ENCODE assay signal across 8 cellular contexts in genomic region chr15:64354683-64355558, GRCh38. TPM values are rescaled to one million over a fixed set of nuclear protein-coding genes. Genes with fewer than 3 reads are reported as not detected.
A peak's percentile ranks its signal among the peaks of the same experiment; 100 is the strongest.
DNase-seq lines count a peak whose midpoint lies in the region; ATAC-seq and TF ChIP-seq lines count a peak whose summit lies in the region.

No MANE protein-coding gene starts in this region.

- H4K8ac ChIP-seq in IMR-90 (ENCODE audit: low read depth in 2 of 2, low read length in 2 of 2): peak overlapping the region in 1 of 2 experiments; percentile 77; a peak in 2 of 4 replicates

- H3K27ac ChIP-seq in IMR-90 (ENCODE audit: insufficient read depth, low read length) (peak overlapping the region; percentile 78), left ventricle myocardium inferior (replicated peaks) (peak overlapping the region; percentile 79), skeletal muscle tissue (ENCODE audit: low read depth, low read length) (peak overlapping the region; percentile 71)

- H3K4me3 Mint-ChIP-seq in activated T-helper 1 cell treated with anti-CD3 and anti-CD28 coated beads, Interleukin-12 subunit alpha, Interleukin-12 subunit beta, Interleukin-2, Interleukin-4 antibody, amounts not matched to agents 30 ng/mL and 10 ng/mL and 1 ng/mL, durations not matched to agents 14 hours and 24 hours and 36 hours: peak overlapping the region; percentile 96

- no peak overlapping the region for H2BK20ac ChIP-seq in IMR-90 (ENCODE audit: low read depth, low read length)

- H3K27ac Mint-ChIP-seq in activated T-helper 1 cell treated with anti-CD3 and anti-CD28 coated beads, Interleukin-12 subunit alpha, Interleukin-12 subunit beta, Interleukin-2, Interleukin-4 antibody, amounts not matched to agents 30 ng/mL and 10 ng/mL and 1 ng/mL, durations not matched to agents 14 hours and 24 hours and 36 hours: peak overlapping the region; percentile 97

- H3K14ac ChIP-seq in IMR-90 (replicated peaks; ENCODE audit: low read depth, low read length): peak overlapping the region; percentile 74

- dilution Hi-C loops in IMR-90 (cut with HindIII; ENCODE audit: low sequenced_read_pairs, unreplicated experiment): no loop called here

- BruUV-seq in IMR-90 (replicated peaks; lab: Mats Ljungman, UMichigan): no TSS peak

- H3K23ac ChIP-seq in IMR-90 (ENCODE audit: low read depth, low read length): peak overlapping the region; percentile 93

- no peaks in the 10 kb centered on the region for H3K27me3 ChIP-seq in GM06990 (replicated peaks; ENCODE audit: control insufficient read depth, insufficient read depth, low read length)
- no peaks in the 10 kb centered on the region for H3K27me3 ChIP-seq in IMR-90 (ENCODE audit: control insufficient read depth, insufficient read depth, low read length)
- no peaks in the 10 kb centered on the region for H3K27me3 ChIP-seq in left ventricle myocardium inferior (ENCODE audit: low read depth)
- H3K27me3 ChIP-seq in skeletal muscle tissue (ENCODE audit: control insufficient read depth in 3 of 3, insufficient read depth in 3 of 3, low read length in 3 of 3): no peaks in the 10 kb centered on the region

- no peak for DNase-seq in GM06990 (ENCODE audit: extremely low read depth, insufficient read length)
- no peak for DNase-seq in IMR-90
- DNase-seq in activated T-helper 1 cell treated with anti-CD3 and anti-CD28 coated beads, Interleukin-12 subunit alpha, Interleukin-12 subunit beta, Interleukin-2, Interleukin-4 antibody, amounts not matched to agents 30 ng/mL and 10 ng/mL and 1 ng/mL, durations not matched to agents 14 hours and 24 hours and 36 hours (ENCODE audit: low spot score): no peak
- no peak for DNase-seq in left ventricle myocardium inferior
- DNase-seq in DMS 273 (lab: John Stamatoyannopoulos, UW; ENCODE audit: unreplicated experiment): no peak

- peak overlapping the region; percentile 94 for H2AFZ ChIP-seq in IMR-90 (replicated peaks; ENCODE audit: low read length, poor library complexity)

- peak overlapping the region; percentile 100 for H3K4me2 ChIP-seq in IMR-90 (ENCODE audit: low read depth, low read length)

- H3K9me1 ChIP-seq in IMR-90 (ENCODE audit: insufficient read depth, low read length): no peaks in the 10 kb centered on the region

- H3K79me1 ChIP-seq in IMR-90 (ENCODE audit: low read depth in 1 of 2, low read length in 2 of 2): peaks cover 0 to 24% of the 10 kb centered on the region in 2 experiments; a peak in 2 of 4 replicates

- peak overlapping the region; percentile 76 for H3K4ac ChIP-seq in IMR-90 (ENCODE audit: low read depth, low read length)

- intact Hi-C loops in IMR-90 (cut with micrococcal nuclease): no loop called here
- intact Hi-C loops in activated T-helper 1 cell treated with anti-CD3 and anti-CD28 coated beads, Interleukin-12 subunit alpha, Interleukin-12 subunit beta, Interleukin-2, Interleukin-4 antibody, amounts not matched to agents 30 ng/mL and 10 ng/mL and 1 ng/mL, durations not matched to agents 14 hours and 24 hours and 36 hours (cut with micrococcal nuclease): no loop called here
- intact Hi-C loops in left ventricle myocardium inferior (cut with micrococcal nuclease): no loop called here

- no peaks in the 10 kb centered on the region; the same call in 1 of the 2 replicates for H4K20me1 ChIP-seq in IMR-90 (ENCODE audit: insufficient read depth, low read length)

- peak overlapping the region; percentile 76 for H2BK5ac ChIP-seq in IMR-90 (ENCODE audit: low read depth, low read length, poor library complexity, severe bottlenecking)

- H3K9ac ChIP-seq in IMR-90 (ENCODE audit: low read depth, low read length) (peak overlapping the region; percentile 93), skeletal muscle tissue (ENCODE audit: low read depth in 1 of 3, low read length in 3 of 3) (peak overlapping the region; percentile 84 to 90 (median 89))

- no peaks in the 10 kb centered on the region for H3K9me3 Mint-ChIP-seq in activated T-helper 1 cell treated with anti-CD3 and anti-CD28 coated beads, Interleukin-12 subunit alpha, Interleukin-12 subunit beta, Interleukin-2, Interleukin-4 antibody, amounts not matched to agents 30 ng/mL and 10 ng/mL and 1 ng/mL, durations not matched to agents 14 hours and 24 hours and 36 hours

- WGBS in IMR-90 (ENCODE audit: extremely low coverage in 2 of 2, insufficient read length in 1 of 2), 2 experiments: no CpG with 5 or more reads among the region's 14 CpGs

- ATAC-seq in IMR-90 (ENCODE audit: low read depth): peak; percentile 7; the same call in 1 of the 2 replicates
- ATAC-seq in HG03175 (IDR thresholded peaks at IDR 0.05; ENCODE audit: unreplicated experiment): no peak
- no peak for ATAC-seq in HG03280 (IDR thresholded peaks at IDR 0.05; ENCODE audit: unreplicated experiment)

- H2AK5ac ChIP-seq in IMR-90 (ENCODE audit: low read depth, low read length): peak overlapping the region; percentile 87

- peak overlapping the region; percentile 93 for H3K4me3 ChIP-seq in GM06990 (replicated peaks; ENCODE audit: low read depth, low read length)
- H3K4me3 ChIP-seq in IMR-90 (ENCODE audit: insufficient read depth, low read depth, low read length): peak overlapping the region; percentile 62
- H3K4me3 ChIP-seq in left ventricle myocardium inferior: peak overlapping the region; percentile 93
- H3K4me3 ChIP-seq in skeletal muscle tissue (ENCODE audit: low read length in 3 of 3): peak overlapping the region; percentile 73 to 98 (median 97)

- 0 out of 2 replicates have a peak overlapping the region, but pooled peaks have one; percentile 27 for H3K56ac ChIP-seq in IMR-90 (ENCODE audit: extremely low read depth, insufficient read depth, low read length)

- peak overlapping the region; percentile 60 for H3K18ac ChIP-seq in IMR-90 (ENCODE audit: low read depth, low read length)

- H4K91ac ChIP-seq in IMR-90 (ENCODE audit: insufficient read depth, low read depth, low read length): peak overlapping the region; percentile 45; the same call in 1 of the 2 replicates

- H2BK120ac ChIP-seq in IMR-90 (ENCODE audit: low read depth, low read length): 0 out of 2 replicates have a peak overlapping the region, but pooled peaks have one; percentile 20

- TF ChIP-seq CTCF in GM06990 (IDR thresholded peaks at IDR 0.05; ENCODE audit: insufficient read depth, low read length, poor library complexity, severe bottlenecking): no peak
- no peak for TF ChIP-seq CTCF in IMR-90 (conservative IDR thresholded peaks at IDR 0.05; ENCODE audit: low read depth, low read length)
- no peak for TF ChIP-seq CTCF in left ventricle myocardium inferior (IDR thresholded peaks at IDR 0.05; ENCODE audit: borderline replicate concordance)

- H3K9me3 ChIP-seq in IMR-90 (ENCODE audit: control insufficient read depth, insufficient read depth, low read length) (no peaks in the 10 kb centered on the region), left ventricle myocardium inferior (replicated peaks) (no peaks in the 10 kb centered on the region), skeletal muscle tissue (ENCODE audit: control insufficient read depth in 3 of 3, low read length in 3 of 3) (no peaks in the 10 kb centered on the region)

- TF ChIP-seq RAD21 in IMR-90 (IDR thresholded peaks at IDR 0.05; ENCODE audit: low read length): no peak

- peaks cover 19% of the 10 kb centered on the region for H3K4me1 Mint-ChIP-seq in activated T-helper 1 cell treated with anti-CD3 and anti-CD28 coated beads, Interleukin-12 subunit alpha, Interleukin-12 subunit beta, Interleukin-2, Interleukin-4 antibody, amounts not matched to agents 30 ng/mL and 10 ng/mL and 1 ng/mL, durations not matched to agents 14 hours and 24 hours and 36 hours (ENCODE audit: low read depth)

- no peaks in the 10 kb centered on the region for H3K27me3 Mint-ChIP-seq in activated T-helper 1 cell treated with anti-CD3 and anti-CD28 coated beads, Interleukin-12 subunit alpha, Interleukin-12 subunit beta, Interleukin-2, Interleukin-4 antibody, amounts not matched to agents 30 ng/mL and 10 ng/mL and 1 ng/mL, durations not matched to agents 14 hours and 24 hours and 36 hours (ENCODE audit: insufficient read depth)

- CTCF ChIA-PET in IMR-90 (lab: Yijun Ruan, JAX): no interaction called here

- no peak for TF ChIP-seq POLR2A in IMR-90 (IDR thresholded peaks at IDR 0.05; ENCODE audit: low read depth, low read length)

- no peak overlapping the region for H2BK15ac ChIP-seq in IMR-90 (ENCODE audit: low read depth, low read length)

- H3K36me3 ChIP-seq in GM06990 (ENCODE audit: control insufficient read depth, insufficient read depth, low read length): no peaks in the 10 kb centered on the region
- no peaks in the 10 kb centered on the region for H3K36me3 ChIP-seq in IMR-90 (ENCODE audit: control insufficient read depth, insufficient read depth, low read length)
- no peaks in the 10 kb centered on the region for H3K36me3 ChIP-seq in left ventricle myocardium inferior
- no peaks in the 10 kb centered on the region for H3K36me3 ChIP-seq in skeletal muscle tissue (ENCODE audit: control insufficient read depth in 3 of 3, insufficient read depth in 3 of 3, low read length in 3 of 3)

- H3K36me3 Mint-ChIP-seq in activated T-helper 1 cell treated with anti-CD3 and anti-CD28 coated beads, Interleukin-12 subunit alpha, Interleukin-12 subunit beta, Interleukin-2, Interleukin-4 antibody, amounts not matched to agents 30 ng/mL and 10 ng/mL and 1 ng/mL, durations not matched to agents 14 hours and 24 hours and 36 hours (ENCODE audit: low read depth): no peaks in the 10 kb centered on the region

- POLR2A ChIA-PET in IMR-90 (lab: Charles Lee; ENCODE audit: unreplicated experiment): no interaction called here

- H4K5ac ChIP-seq in IMR-90 (ENCODE audit: low read depth, low read length): peak overlapping the region; percentile 81

- peaks cover 2% of the 10 kb centered on the region; the same call in 1 of the 2 replicates for H3K4me1 ChIP-seq in IMR-90 (ENCODE audit: control insufficient read depth, insufficient read depth, low read length)
- H3K4me1 ChIP-seq in left ventricle myocardium inferior: peaks cover 36% of the 10 kb centered on the region
- H3K4me1 ChIP-seq in skeletal muscle tissue (ENCODE audit: control insufficient read depth in 3 of 3, insufficient read depth in 3 of 3, low read length in 3 of 3): peaks cover 9 to 15% (median 12%) of the 10 kb centered on the region in 3 donors

- H2AK9ac ChIP-seq in IMR-90 (replicated peaks; ENCODE audit: low read depth, low read length, poor library complexity): peak overlapping the region; percentile 94

- in situ Hi-C loops in IMR-90 (cut with MboI; ENCODE audit: low sequenced_read_pairs): no loop called here

RNA-seq across cellular contexts. Expression of gene CSNK1G1, which starts 1.1 kb away (rescaled TPM):
- 26.7 and 29.4 TPM in 2 replicates for total RNA-seq in IMR-90 (2012; rRNA removed)
- polyA plus RNA-seq in IMR-90 (2012; rRNA removed): 6.7 and 7.4 TPM in 2 replicates
- polyA plus RNA-seq in IMR-90 (2012; cell fraction: cytosol; rRNA removed): 2.2 and 2.4 TPM in 2 replicates
- polyA plus RNA-seq in IMR-90 (2012; cell fraction: nucleus; rRNA removed; ENCODE audit: low replicate concordance): 2.9 and 14.9 TPM in 2 replicates
- total RNA-seq in activated T-helper 1 cell treated with anti-CD3 and anti-CD28 coated beads, Interleukin-12 subunit alpha, Interleukin-12 subunit beta, Interleukin-2, Interleukin-4 antibody, amounts not matched to agents 30 ng/mL and 10 ng/mL and 1 ng/mL, durations not matched to agents 14 hours and 24 hours and 36 hours: 31.3 and 33.2 TPM in 2 replicates
- total RNA-seq in left ventricle myocardium inferior: 6.3 TPM
- total RNA-seq in skeletal muscle tissue: 26.6 TPM

RNA-seq across cellular contexts. Expression of gene PCLAF, which starts 26.3 kb away (rescaled TPM):
- total RNA-seq in IMR-90 (2012; rRNA removed) (12.9 and 34.2 TPM in 2 replicates), left ventricle myocardium inferior (0.58 TPM), skeletal muscle tissue (12.0 TPM)
- polyA plus RNA-seq in IMR-90 (2012; rRNA removed): 57.3 and 60.5 TPM in 2 replicates
- polyA plus RNA-seq in IMR-90 (2012; cell fraction: cytosol; rRNA removed): 8.3 and 14.6 TPM in 2 replicates
- polyA plus RNA-seq in IMR-90 (2012; cell fraction: nucleus; rRNA removed; ENCODE audit: low replicate concordance): 3.0 and 12.8 TPM in 2 replicates
- total RNA-seq in activated T-helper 1 cell treated with anti-CD3 and anti-CD28 coated beads, Interleukin-12 subunit alpha, Interleukin-12 subunit beta, Interleukin-2, Interleukin-4 antibody, amounts not matched to agents 30 ng/mL and 10 ng/mL and 1 ng/mL, durations not matched to agents 14 hours and 24 hours and 36 hours: 58.6 and 69.8 TPM in 2 replicates

RNA-seq across cellular contexts. Expression of gene TRIP4, which starts 32.7 kb away (rescaled TPM):
- total RNA-seq in IMR-90 (2012; rRNA removed) (13.1 and 13.9 TPM in 2 replicates), left ventricle myocardium inferior (13.5 TPM), skeletal muscle tissue (12.0 TPM)
- polyA plus RNA-seq in IMR-90 (2012; rRNA removed): 15.6 and 19.4 TPM in 2 replicates
- 5.1 and 8.0 TPM in 2 replicates for polyA plus RNA-seq in IMR-90 (2012; cell fraction: cytosol; rRNA removed)
- 2.6 and 16.5 TPM in 2 replicates for polyA plus RNA-seq in IMR-90 (2012; cell fraction: nucleus; rRNA removed; ENCODE audit: low replicate concordance)
- 17.5 and 21.7 TPM in 2 replicates for total RNA-seq in activated T-helper 1 cell treated with anti-CD3 and anti-CD28 coated beads, Interleukin-12 subunit alpha, Interleukin-12 subunit beta, Interleukin-2, Interleukin-4 antibody, amounts not matched to agents 30 ng/mL and 10 ng/mL and 1 ng/mL, durations not matched to agents 14 hours and 24 hours and 36 hours
